1 cellular context compared by ENCODE assay signal in genomic region chrX:37844622-37845021, GRCh38.
TF ChIP-seq lines count a peak whose summit lies in the region.

No MANE protein-coding gene starts in this region.

TF ChIP-seq in HepG2, 621 proteins besides CTCF, POLR2A, EP300 and RAD21 (continued from another document):
- no peak for TF ChIP-seq ZNF276 (CRISPR knock-in tag; IDR thresholded peaks at IDR 0.05; ENCODE audit: low read depth)
- TF ChIP-seq HOXD1 (CRISPR knock-in tag; IDR thresholded peaks at IDR 0.05): no peak
- no peak for TF ChIP-seq ZNF644 (CRISPR knock-in tag; IDR thresholded peaks at IDR 0.05; ENCODE audit: low read depth)
- no peak for TF ChIP-seq ZNF451 (CRISPR knock-in tag; IDR thresholded peaks at IDR 0.05)
- no peak for TF ChIP-seq HHEX (CRISPR knock-in tag; IDR thresholded peaks at IDR 0.05)
- TF ChIP-seq EEA1 (CRISPR knock-in tag; IDR thresholded peaks at IDR 0.05; ENCODE audit: borderline replicate concordance): no peak
- no peak for TF ChIP-seq ZNF503 (CRISPR knock-in tag; IDR thresholded peaks at IDR 0.05)
